Comparison of ENCODE assay signal across 17 cellular contexts in the genomic region with DNA sequence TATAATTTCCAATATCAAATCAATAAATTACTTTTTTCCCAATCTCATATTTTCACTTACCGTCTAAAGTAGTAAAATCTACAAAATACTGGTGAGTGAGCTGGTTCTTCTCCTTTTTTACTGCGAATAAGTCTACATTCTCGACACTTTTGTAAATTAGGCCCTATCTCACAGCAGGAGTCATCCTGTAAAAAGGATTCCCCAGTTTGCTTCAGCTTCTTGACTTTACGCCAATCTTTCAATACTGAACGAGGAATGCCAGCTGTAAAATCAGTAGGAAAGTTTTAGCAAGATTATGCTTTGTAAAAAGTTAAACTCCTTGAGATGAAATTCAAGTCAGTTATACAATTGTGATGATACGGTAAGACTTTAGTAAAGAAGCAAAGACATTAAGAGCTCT.
DNase-seq lines count a peak whose midpoint lies in the region; ATAC-seq, FAIRE-seq and TF ChIP-seq lines count a peak whose summit lies in the region.
"Had no signal": no experiment of that assay in that cellular context is flagged by ENCODE, and none has a peak within 500 bp of the region (broad histone marks: within the 10 kb centered on the region; RNA-seq: fewer than 3 reads in every experiment).

No MANE protein-coding gene starts in this region.

- H3K56ac ChIP-seq in mesendoderm (ENCODE audit: low read length): no peak overlapping the region

- H3K36me3 Mint-ChIP-seq in WTC11: peaks cover 51% of the 10 kb centered on the region

- DNase-seq in GM12892 (ENCODE audit: insufficient read length) (no peak), WTC11 (ENCODE audit: low spot score) (no peak), mesendoderm (peak; percentile 74), NCI-H524 (lab: John Stamatoyannopoulos, UW) (no peak), T1000 (lab: John Stamatoyannopoulos, UW) (no peak), left lobe of liver (ENCODE audit: low spot score) (no peak)
- DNase-seq: BE2C; CD8-positive, alpha-beta T cell; KBM-7; NCI-H2107; NCI-H510A; OCI-M1; RPMI8226; SW 1271 had no signal

- H2BK120ac ChIP-seq in mesendoderm (ENCODE audit: low read depth, low read length): no peak overlapping the region

- peak overlapping the region; percentile 36 for H3K4me3 Mint-ChIP-seq in WTC11
- H3K4me3 Mint-ChIP-seq: CD8-positive, alpha-beta T cell had no signal

- no peaks in the 10 kb centered on the region for H3K27me3 Mint-ChIP-seq in WTC11 (ENCODE audit: low read depth)

- TF ChIP-seq CTCF in HEK293 (tag by site-specific recombination; IDR thresholded peaks at IDR 0.05): no peak
- no peak for TF ChIP-seq CTCF in WTC11 (IDR thresholded peaks at IDR 0.05)

- no peak overlapping the region for H4K5ac ChIP-seq in mesendoderm (ENCODE audit: low read length)

- WGBS in mesendoderm (ENCODE audit: extremely low coverage, insufficient coverage, low lambda C conversion rate): 100% methylated on average over 1 of the region's 6 CpGs

- H3K4me1 ChIP-seq in HEK293 (ENCODE audit: control insufficient read depth, insufficient read depth, low read length) (peaks cover 2% of the 10 kb centered on the region; the same call in 1 of the 2 replicates), mesendoderm (ENCODE audit: control insufficient read depth, low read depth, low read length) (peaks cover 3% of the 10 kb centered on the region)
- H3K4me1 ChIP-seq: BE2C had no signal

- no peak overlapping the region for H3K23ac ChIP-seq in mesendoderm (ENCODE audit: low read length)

- H3K79me1 ChIP-seq in mesendoderm (ENCODE audit: low read length): no peaks in the 10 kb centered on the region

- no peak overlapping the region for H4K8ac ChIP-seq in mesendoderm (ENCODE audit: low read depth, low read length)

- no peaks in the 10 kb centered on the region for H3K27me3 ChIP-seq in mesendoderm (ENCODE audit: insufficient read depth, low read length, poor library complexity)
- H3K27me3 ChIP-seq: BE2C had no signal

- no peak overlapping the region for H2BK15ac ChIP-seq in mesendoderm (replicated peaks; ENCODE audit: low read depth)

- H3K9ac ChIP-seq in mesendoderm (ENCODE audit: low read length): no peak overlapping the region

- ATAC-seq in WTC11 (no peak), left lobe of liver (no peak)
- ATAC-seq: CD8-positive, alpha-beta T cell; HCT116 had no signal

- H3K18ac ChIP-seq in mesendoderm (ENCODE audit: low read length): no peak overlapping the region

- no peak overlapping the region for H3K4me2 ChIP-seq in mesendoderm (ENCODE audit: low read length)

- peaks cover 9% of the 10 kb centered on the region for H3K79me2 ChIP-seq in mesendoderm (ENCODE audit: control insufficient read depth, insufficient read depth, low read length)

- H3K36me3 ChIP-seq in HEK293 (ENCODE audit: control insufficient read depth in 2 of 2, insufficient read depth in 1 of 2, low read length in 2 of 2) (peaks cover 4 to 38% of the 10 kb centered on the region in 2 experiments; a peak in 2 of 3 replicates), mesendoderm (ENCODE audit: control insufficient read depth, insufficient read depth, low read length) (no peaks in the 10 kb centered on the region)

- H3K4ac ChIP-seq in mesendoderm (ENCODE audit: low read depth, low read length): no peak overlapping the region

- CTCF ChIA-PET in HEK293 (lab: Yijun Ruan, JAX): interaction anchor here (0.6 to 1.7 kb wide), 4 partner anchors 9 to 567 kb away, joined by 4 to 6 read pairs (median 5); no protein-coding TSS in a partner anchor
- CTCF ChIA-PET in WTC11 (lab: Charles Lee): interaction anchor here (0.9 to 2.0 kb wide), 3 partner anchors 33 to 520 kb away, joined by 5 to 7 read pairs (median 6); no protein-coding TSS in a partner anchor

- H3K4me1 Mint-ChIP-seq in WTC11: peaks cover 44% of the 10 kb centered on the region

- no peak overlapping the region for H2AK5ac ChIP-seq in mesendoderm (ENCODE audit: low read length)

- no peak overlapping the region for H3K27ac ChIP-seq in HEK293 (ENCODE audit: extremely low read depth, low read depth, low read length)
- H3K27ac ChIP-seq in mesendoderm (ENCODE audit: low read depth, low read length): no peak overlapping the region

- POLR2A ChIA-PET in HEK293 (lab: Yijun Ruan, JAX): no interaction called here
- POLR2A ChIA-PET in WTC11 (lab: Charles Lee): no interaction called here

- no peaks in the 10 kb centered on the region for H3K9me3 ChIP-seq in HEK293 (ENCODE audit: control insufficient read depth, insufficient read depth, low read depth, low read length)
- H3K9me3 ChIP-seq: BE2C had no signal

- TF ChIP-seq POLR2A in GM12892 (IDR thresholded peaks at IDR 0.05; ENCODE audit: low read depth, low read length): no peak

- no peak overlapping the region for H2BK5ac ChIP-seq in mesendoderm (ENCODE audit: low read length)

- no peaks in the 10 kb centered on the region for H3K9me3 Mint-ChIP-seq in WTC11
- H3K9me3 Mint-ChIP-seq: CD8-positive, alpha-beta T cell had no signal

- H3K4me3 ChIP-seq in HEK293 (ENCODE audit: low read depth, low read length) (no peak overlapping the region), mesendoderm (ENCODE audit: low read length) (no peak overlapping the region)

- peak; percentile 53 for FAIRE-seq in GM12892 (lab: Jason Lieb, UNC)
- FAIRE-seq: HTR-8/SVneo had no signal

- peak overlapping the region; percentile 15; the same call in 1 of the 2 replicates for H3K27ac Mint-ChIP-seq in WTC11
- H3K27ac Mint-ChIP-seq: CD8-positive, alpha-beta T cell had no signal

TF ChIP-seq in HEK293, 187 proteins besides CTCF, POLR2A, EP300 and RAD21 (continues in another document):
- TF ChIP-seq IKZF3 (tag by site-specific recombination; IDR thresholded peaks at IDR 0.05) (peak; percentile 66), ZNF280C (tag by site-specific recombination; IDR thresholded peaks at IDR 0.05) (no peak), ZNF16 (tag by site-specific recombination; IDR thresholded peaks at IDR 0.05; ENCODE audit: low read depth) (no peak)
- TF ChIP-seq, protein P1, sequence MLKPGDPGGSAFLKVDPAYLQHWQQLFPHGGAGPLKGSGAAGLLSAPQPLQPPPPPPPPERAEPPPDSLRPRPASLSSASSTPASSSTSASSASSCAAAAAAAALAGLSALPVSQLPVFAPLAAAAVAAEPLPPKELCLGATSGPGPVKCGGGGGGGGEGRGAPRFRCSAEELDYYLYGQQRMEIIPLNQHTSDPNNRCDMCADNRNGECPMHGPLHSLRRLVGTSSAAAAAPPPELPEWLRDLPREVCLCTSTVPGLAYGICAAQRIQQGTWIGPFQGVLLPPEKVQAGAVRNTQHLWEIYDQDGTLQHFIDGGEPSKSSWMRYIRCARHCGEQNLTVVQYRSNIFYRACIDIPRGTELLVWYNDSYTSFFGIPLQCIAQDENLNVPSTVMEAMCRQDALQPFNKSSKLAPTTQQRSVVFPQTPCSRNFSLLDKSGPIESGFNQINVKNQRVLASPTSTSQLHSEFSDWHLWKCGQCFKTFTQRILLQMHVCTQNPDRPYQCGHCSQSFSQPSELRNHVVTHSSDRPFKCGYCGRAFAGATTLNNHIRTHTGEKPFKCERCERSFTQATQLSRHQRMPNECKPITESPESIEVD (tag by site-specific recombination; IDR thresholded peaks at IDR 0.05): peak; percentile 98

TF ChIP-seq in WTC11, 78 proteins besides CTCF, POLR2A, EP300 and RAD21 (continues in another document):
- no peak for TF ChIP-seq SP1 (CRISPR knock-in tag; conservative IDR thresholded peaks at IDR 0.05)
- TF ChIP-seq ATF1 (CRISPR knock-in tag; IDR thresholded peaks at IDR 0.05): no peak
- TF ChIP-seq, protein P2, sequence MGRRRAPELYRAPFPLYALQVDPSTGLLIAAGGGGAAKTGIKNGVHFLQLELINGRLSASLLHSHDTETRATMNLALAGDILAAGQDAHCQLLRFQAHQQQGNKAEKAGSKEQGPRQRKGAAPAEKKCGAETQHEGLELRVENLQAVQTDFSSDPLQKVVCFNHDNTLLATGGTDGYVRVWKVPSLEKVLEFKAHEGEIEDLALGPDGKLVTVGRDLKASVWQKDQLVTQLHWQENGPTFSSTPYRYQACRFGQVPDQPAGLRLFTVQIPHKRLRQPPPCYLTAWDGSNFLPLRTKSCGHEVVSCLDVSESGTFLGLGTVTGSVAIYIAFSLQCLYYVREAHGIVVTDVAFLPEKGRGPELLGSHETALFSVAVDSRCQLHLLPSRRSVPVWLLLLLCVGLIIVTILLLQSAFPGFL (CRISPR knock-in tag; IDR thresholded peaks at IDR 0.05; ENCODE audit: borderline replicate concordance): no peak
- TF ChIP-seq ZNF532 (CRISPR knock-in tag; IDR thresholded peaks at IDR 0.05; ENCODE audit: borderline replicate concordance): no peak
